In the genomic region with DNA sequence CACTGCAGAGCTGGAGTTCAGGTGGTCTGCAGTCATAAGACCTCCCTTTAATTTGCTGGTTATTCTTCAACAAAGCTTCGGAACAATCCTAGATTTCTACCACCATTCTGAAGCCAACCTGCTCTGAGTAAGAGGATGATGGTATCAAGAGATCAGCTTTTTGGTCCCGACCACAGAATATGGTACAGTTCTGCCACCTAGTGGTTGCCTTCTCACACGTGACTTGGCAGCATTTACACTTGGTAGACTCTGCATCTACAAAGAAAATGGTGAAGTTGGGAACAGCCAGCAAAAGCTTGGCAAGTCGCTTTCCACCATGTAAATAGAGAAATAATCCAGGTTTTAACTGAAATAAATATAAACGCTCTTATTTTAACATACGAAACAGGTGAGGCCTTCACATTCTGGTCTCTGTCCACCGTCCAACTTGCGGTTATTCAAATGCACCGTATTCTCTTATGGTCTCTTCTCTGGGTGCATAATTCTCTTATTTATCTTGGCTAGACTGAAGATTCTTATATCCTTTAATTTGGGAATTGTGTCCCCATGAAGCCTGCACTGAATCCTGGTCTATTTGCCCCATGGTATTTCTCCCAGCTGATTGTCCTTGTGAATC, we compare ENCODE assay signal across 8 cellular contexts.
DNase-seq lines count a peak whose midpoint lies in the region; ATAC-seq lines count a peak whose summit lies in the region.

No MANE protein-coding gene starts in this region.

- peak; percentile 7 for DNase-seq in NCI-H2227 (lab: John Stamatoyannopoulos, UW; ENCODE audit: unreplicated experiment)
- DNase-seq in NCI-H2227 treated with DMSO at 0.1 percent for 48 hours (lab: John Stamatoyannopoulos, UW): no peak
- DNase-seq in HPDE6-E6E7 (ENCODE audit: extremely low spot score): peak; percentile 41
- peak; percentile 60 for DNase-seq in NCI-H748 treated with DMSO at 0.1 percent for 48 hours (lab: John Stamatoyannopoulos, UW)
- DNase-seq in glomerular visceral epithelial cell (ENCODE audit: extremely low spot score): peak; percentile 77
- DNase-seq in putamen (ENCODE audit: low spot score): peak; percentile 78

- no peak overlapping the region for H3K4me3 Mint-ChIP-seq in activated T-helper 17 cell treated with anti-CD3 and anti-CD28 coated beads, Interleukin-2, amount 50 U/mL, for 72 hours

- H3K36me3 Mint-ChIP-seq in activated T-helper 17 cell treated with anti-CD3 and anti-CD28 coated beads, Interleukin-2, amount 50 U/mL, for 72 hours (ENCODE audit: low read depth): no peaks in the 10 kb centered on the region

- no peaks in the 10 kb centered on the region for H3K27me3 Mint-ChIP-seq in activated T-helper 17 cell treated with anti-CD3 and anti-CD28 coated beads, Interleukin-2, amount 50 U/mL, for 72 hours

- ATAC-seq in GM21528 (IDR thresholded peaks at IDR 0.05; ENCODE audit: low FRiP score, unreplicated experiment): peak; percentile 98
- ATAC-seq in activated T-helper 17 cell treated with anti-CD3 and anti-CD28 coated beads, Interleukin-2, amount 50 U/mL, for 72 hours (replicated peaks): peak; percentile 61

- H3K9me3 Mint-ChIP-seq in activated T-helper 17 cell treated with anti-CD3 and anti-CD28 coated beads, Interleukin-2, amount 50 U/mL, for 72 hours: no peaks in the 10 kb centered on the region

- no peaks in the 10 kb centered on the region for H3K4me1 Mint-ChIP-seq in activated T-helper 17 cell treated with anti-CD3 and anti-CD28 coated beads, Interleukin-2, amount 50 U/mL, for 72 hours

- H3K27ac Mint-ChIP-seq in activated T-helper 17 cell treated with anti-CD3 and anti-CD28 coated beads, Interleukin-2, amount 50 U/mL, for 72 hours: no peak overlapping the region
